Comparison of ENCODE assay signal across 8 cellular contexts in genomic region chr6:1612386-1612893, GRCh38. TPM values are rescaled to one million over a fixed set of nuclear protein-coding genes. Genes with fewer than 3 reads are reported as not detected.
DNase-seq lines count a peak whose midpoint lies in the region; ATAC-seq, FAIRE-seq and TF ChIP-seq lines count a peak whose summit lies in the region.

No MANE protein-coding gene starts in this region.

- peaks cover 21 to 66% of the 10 kb centered on the region in 2 experiments for H3K36me3 ChIP-seq in HEK293 (ENCODE audit: control insufficient read depth in 2 of 2, insufficient read depth in 1 of 2, low read length in 2 of 2)

- ATAC-seq in naive B cell (ENCODE audit: low read depth in 2 of 2) (no peak), HG02798 (IDR thresholded peaks at IDR 0.05; ENCODE audit: poor library complexity, unreplicated experiment) (no peak)

- peak overlapping the region in 3 of 6 donors; percentile 47 to 93 (median 88) for H3K27ac Mint-ChIP-seq in naive B cell

- H3K9me3 Mint-ChIP-seq in naive B cell, result peaks cover 0 to 16% (median 2%) of the 10 kb centered on the region in 7 donors

- H3K9me3 ChIP-seq in HEK293 (ENCODE audit: control insufficient read depth, insufficient read depth, low read depth, low read length), result no peaks in the 10 kb centered on the region

- peak; percentile 58 for FAIRE-seq in A204.1 (lab: Jason Lieb, UNC)

- H3K4me3 Mint-ChIP-seq in naive B cell, result peak overlapping the region; percentile 73 to 93 (median 90)

- peaks cover 24 to 26% (median 24%) of the 10 kb centered on the region in 3 donors for H3K4me1 Mint-ChIP-seq in naive B cell

- POLR2A ChIA-PET in HEK293 (lab: Yijun Ruan, JAX), result interaction anchor here (0.8 to 4.1 kb wide), 7 partner anchors 14 to 494 kb away, joined by 3 to 32 read pairs (median 10); no protein-coding TSS in a partner anchor

- DNase-seq in cardiac fibroblast (ENCODE audit: low read depth in 2 of 2) (no peak), naive B cell (no peak), HT-29 (ENCODE audit: low spot score) (no peak), epidermal melanocyte (ENCODE audit: insufficient read length, low spot score) (no peak), amniotic stem cell (lab: John Stamatoyannopoulos, UW) (no peak)

- TF ChIP-seq CTCF in HEK293 (tag by site-specific recombination; IDR thresholded peaks at IDR 0.05) (no peak), cardiac fibroblast (IDR thresholded peaks at IDR 0.05; ENCODE audit: low read depth, low read length) (no peak)

- no peaks in the 10 kb centered on the region for H3K36me3 Mint-ChIP-seq in naive B cell

- H3K4me1 ChIP-seq in HEK293 (ENCODE audit: control insufficient read depth, insufficient read depth, low read length), result peaks cover 19% of the 10 kb centered on the region

- H3K4me3 ChIP-seq in HEK293 (ENCODE audit: low read depth, low read length), result peak overlapping the region; percentile 57
- peak overlapping the region; percentile 56 to 66 for H3K4me3 ChIP-seq in cardiac fibroblast (replicated peaks in 1 of 2; ENCODE audit: low read depth in 2 of 2, low read length in 2 of 2)

- peaks cover 42 to 57% (median 53%) of the 10 kb centered on the region in 3 donors for H3K27me3 Mint-ChIP-seq in naive B cell

- H3K27ac ChIP-seq in HEK293 (ENCODE audit: extremely low read depth, low read depth, low read length), result peak overlapping the region; percentile 100

- CTCF ChIA-PET in HEK293 (lab: Yijun Ruan, JAX), result interaction anchor here (0.6 to 2.4 kb wide), 12 partner anchors 16 to 1022 kb away, joined by 3 to 7 read pairs (median 4); no protein-coding TSS in a partner anchor

TF ChIP-seq in HEK293, 187 proteins besides CTCF, POLR2A, EP300 and RAD21:
- TF ChIP-seq ZNF549 (tag by site-specific recombination; IDR thresholded peaks at IDR 0.05) (no peak), ZBTB49 (tag by site-specific recombination; IDR thresholded peaks at IDR 0.05; ENCODE audit: low read depth) (no peak), ZNF366 (tag by site-specific recombination; conservative IDR thresholded peaks at IDR 0.05) (peak; percentile 43; the same call in 1 of the 2 replicates), PRDM1 (tag by site-specific recombination; IDR thresholded peaks at IDR 0.05) (peak; percentile 93), SP7 (tag by site-specific recombination; IDR thresholded peaks at IDR 0.05) (peak; percentile 5; the same call in 1 of the 2 replicates), ZBTB8A (tag by site-specific recombination; IDR thresholded peaks at IDR 0.05) (no peak)

RNA-seq across cellular contexts. Expression of gene FOXC1, which starts 2.7 kb away (rescaled TPM):
- polyA plus RNA-seq in naive B cell (ENCODE audit: low read depth in 6 of 6), result under 1 TPM in 1 of 6 donors, not detected in 5; 0.17 TPM
- total RNA-seq in HT-29 (2014; rRNA removed; shearing (Covaris generic)), result 12.5 and 13.9 TPM in 2 replicates
